Comparison of ENCODE assay signal across 3 cellular contexts in genomic region chr1:58133562-58133961, GRCh38.
"Had no signal": no experiment of that assay in that cellular context is flagged by ENCODE, and none has a peak within 500 bp of the region (broad histone marks: within the 10 kb centered on the region; RNA-seq: fewer than 3 reads in every experiment).

No MANE protein-coding gene starts in this region.

- H3K4me3 ChIP-seq: GM12878 had no signal

- ATAC-seq: GM12878 had no signal

- DNase-seq: GDM1, GF-D8 had no signal
